1 cellular context compared by ENCODE assay signal in the genomic region with DNA sequence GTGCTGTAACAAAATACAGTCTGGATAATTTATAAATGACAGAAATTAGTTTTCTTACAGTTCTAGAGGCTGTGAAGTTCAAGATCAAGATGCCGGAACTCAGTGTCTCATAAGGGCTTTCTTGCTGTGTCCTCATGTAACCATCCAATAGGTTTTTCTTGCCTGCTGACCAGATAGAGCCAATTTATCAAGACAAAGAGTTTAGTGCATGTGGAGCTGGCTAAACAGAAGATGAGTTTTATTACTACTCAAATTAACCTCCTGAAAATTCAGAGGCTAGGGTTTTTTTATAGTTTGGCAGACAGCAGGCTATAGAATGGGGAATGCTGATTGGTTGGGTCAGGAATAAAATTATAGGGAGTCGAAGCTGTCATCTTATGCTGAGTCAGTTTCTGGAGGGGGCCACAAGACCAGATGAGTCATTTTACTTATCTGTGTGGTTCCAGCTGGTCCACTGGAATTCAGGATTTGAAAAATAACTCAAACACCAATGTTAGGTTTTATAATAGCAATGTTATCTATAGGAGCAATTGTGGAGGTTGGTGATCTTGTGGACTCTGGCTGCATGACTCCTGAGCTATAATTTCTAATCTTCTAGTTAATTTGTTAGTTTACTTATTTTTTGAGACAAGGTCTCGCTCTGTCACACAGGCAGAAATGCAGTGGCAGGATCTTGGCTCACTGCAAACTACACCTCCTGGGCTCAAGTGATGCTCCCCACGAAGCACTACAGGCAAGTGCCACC.
TF ChIP-seq lines count a peak whose summit lies in the region.

No MANE protein-coding gene starts in this region.

TF ChIP-seq in K562, 482 proteins besides CTCF, POLR2A, EP300 and RAD21 (continued from another document and continues in another):
- TF ChIP-seq, protein P1, sequence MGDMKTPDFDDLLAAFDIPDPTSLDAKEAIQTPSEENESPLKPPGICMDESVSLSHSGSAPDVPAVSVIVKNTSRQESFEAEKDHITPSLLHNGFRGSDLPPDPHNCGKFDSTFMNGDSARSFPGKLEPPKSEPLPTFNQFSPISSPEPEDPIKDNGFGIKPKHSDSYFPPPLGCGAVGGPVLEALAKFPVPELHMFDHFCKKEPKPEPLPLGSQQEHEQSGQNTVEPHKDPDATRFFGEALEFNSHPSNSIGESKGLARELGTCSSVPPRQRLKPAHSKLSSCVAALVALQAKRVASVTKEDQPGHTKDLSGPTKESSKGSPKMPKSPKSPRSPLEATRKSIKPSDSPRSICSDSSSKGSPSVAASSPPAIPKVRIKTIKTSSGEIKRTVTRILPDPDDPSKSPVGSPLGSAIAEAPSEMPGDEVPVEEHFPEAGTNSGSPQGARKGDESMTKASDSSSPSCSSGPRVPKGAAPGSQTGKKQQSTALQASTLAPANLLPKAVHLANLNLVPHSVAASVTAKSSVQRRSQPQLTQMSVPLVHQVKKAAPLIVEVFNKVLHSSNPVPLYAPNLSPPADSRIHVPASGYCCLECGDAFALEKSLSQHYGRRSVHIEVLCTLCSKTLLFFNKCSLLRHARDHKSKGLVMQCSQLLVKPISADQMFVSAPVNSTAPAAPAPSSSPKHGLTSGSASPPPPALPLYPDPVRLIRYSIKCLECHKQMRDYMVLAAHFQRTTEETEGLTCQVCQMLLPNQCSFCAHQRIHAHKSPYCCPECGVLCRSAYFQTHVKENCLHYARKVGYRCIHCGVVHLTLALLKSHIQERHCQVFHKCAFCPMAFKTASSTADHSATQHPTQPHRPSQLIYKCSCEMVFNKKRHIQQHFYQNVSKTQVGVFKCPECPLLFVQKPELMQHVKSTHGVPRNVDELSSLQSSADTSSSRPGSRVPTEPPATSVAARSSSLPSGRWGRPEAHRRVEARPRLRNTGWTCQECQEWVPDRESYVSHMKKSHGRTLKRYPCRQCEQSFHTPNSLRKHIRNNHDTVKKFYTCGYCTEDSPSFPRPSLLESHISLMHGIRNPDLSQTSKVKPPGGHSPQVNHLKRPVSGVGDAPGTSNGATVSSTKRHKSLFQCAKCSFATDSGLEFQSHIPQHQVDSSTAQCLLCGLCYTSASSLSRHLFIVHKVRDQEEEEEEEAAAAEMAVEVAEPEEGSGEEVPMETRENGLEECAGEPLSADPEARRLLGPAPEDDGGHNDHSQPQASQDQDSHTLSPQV (IDR thresholded peaks at IDR 0.05), result peak; percentile 51
- peak; percentile 91 for TF ChIP-seq KLF16 (IDR thresholded peaks at IDR 0.05)
- no peak for TF ChIP-seq ZBTB7A (IDR thresholded peaks at IDR 0.05; ENCODE audit: borderline replicate concordance, control insufficient read depth, low read depth, low read length)
- TF ChIP-seq SAFB (IDR thresholded peaks at IDR 0.05; ENCODE audit: borderline replicate concordance, low read depth, low read length), result no peak
- TF ChIP-seq COPS2 (conservative IDR thresholded peaks at IDR 0.05), result no peak
- TF ChIP-seq, protein P2, sequence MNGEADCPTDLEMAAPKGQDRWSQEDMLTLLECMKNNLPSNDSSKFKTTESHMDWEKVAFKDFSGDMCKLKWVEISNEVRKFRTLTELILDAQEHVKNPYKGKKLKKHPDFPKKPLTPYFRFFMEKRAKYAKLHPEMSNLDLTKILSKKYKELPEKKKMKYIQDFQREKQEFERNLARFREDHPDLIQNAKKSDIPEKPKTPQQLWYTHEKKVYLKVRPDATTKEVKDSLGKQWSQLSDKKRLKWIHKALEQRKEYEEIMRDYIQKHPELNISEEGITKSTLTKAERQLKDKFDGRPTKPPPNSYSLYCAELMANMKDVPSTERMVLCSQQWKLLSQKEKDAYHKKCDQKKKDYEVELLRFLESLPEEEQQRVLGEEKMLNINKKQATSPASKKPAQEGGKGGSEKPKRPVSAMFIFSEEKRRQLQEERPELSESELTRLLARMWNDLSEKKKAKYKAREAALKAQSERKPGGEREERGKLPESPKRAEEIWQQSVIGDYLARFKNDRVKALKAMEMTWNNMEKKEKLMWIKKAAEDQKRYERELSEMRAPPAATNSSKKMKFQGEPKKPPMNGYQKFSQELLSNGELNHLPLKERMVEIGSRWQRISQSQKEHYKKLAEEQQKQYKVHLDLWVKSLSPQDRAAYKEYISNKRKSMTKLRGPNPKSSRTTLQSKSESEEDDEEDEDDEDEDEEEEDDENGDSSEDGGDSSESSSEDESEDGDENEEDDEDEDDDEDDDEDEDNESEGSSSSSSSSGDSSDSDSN (IDR thresholded peaks at IDR 0.05; ENCODE audit: borderline replicate concordance in 1 of 2, low read depth in 2 of 2, low read length in 2 of 2), result no peak
- peak; percentile 71 for TF ChIP-seq BRD9 (IDR thresholded peaks at IDR 0.05; ENCODE audit: low read depth, partially characterized antibody)
- peak; percentile 89 for TF ChIP-seq ZNF589 (CRISPR knock-in tag; IDR thresholded peaks at IDR 0.05; ENCODE audit: low read depth)
- peak; percentile 98 for TF ChIP-seq MAFK (IDR thresholded peaks at IDR 0.05; ENCODE audit: low read length)
- no peak for TF ChIP-seq ZC3H8 (IDR thresholded peaks at IDR 0.05)
- no peak for TF ChIP-seq ZSCAN29 (IDR thresholded peaks at IDR 0.05)
- peak; percentile 51; the same call in 1 of the 2 replicates for TF ChIP-seq CREB1 (IDR thresholded peaks at IDR 0.05)
- peak; percentile 34; the same call in 1 of the 2 replicates for TF ChIP-seq CREB1 (CRISPR knock-in tag; IDR thresholded peaks at IDR 0.05)
- TF ChIP-seq TRIM28 (IDR thresholded peaks at IDR 0.05), result peak; percentile 78; the same call in 1 of the 2 replicates
- no peak for TF ChIP-seq ZNF354B (CRISPR knock-in tag; IDR thresholded peaks at IDR 0.05)
- peak; percentile 89 for TF ChIP-seq NBN (IDR thresholded peaks at IDR 0.05; ENCODE audit: low read depth)
- TF ChIP-seq, protein P3, sequence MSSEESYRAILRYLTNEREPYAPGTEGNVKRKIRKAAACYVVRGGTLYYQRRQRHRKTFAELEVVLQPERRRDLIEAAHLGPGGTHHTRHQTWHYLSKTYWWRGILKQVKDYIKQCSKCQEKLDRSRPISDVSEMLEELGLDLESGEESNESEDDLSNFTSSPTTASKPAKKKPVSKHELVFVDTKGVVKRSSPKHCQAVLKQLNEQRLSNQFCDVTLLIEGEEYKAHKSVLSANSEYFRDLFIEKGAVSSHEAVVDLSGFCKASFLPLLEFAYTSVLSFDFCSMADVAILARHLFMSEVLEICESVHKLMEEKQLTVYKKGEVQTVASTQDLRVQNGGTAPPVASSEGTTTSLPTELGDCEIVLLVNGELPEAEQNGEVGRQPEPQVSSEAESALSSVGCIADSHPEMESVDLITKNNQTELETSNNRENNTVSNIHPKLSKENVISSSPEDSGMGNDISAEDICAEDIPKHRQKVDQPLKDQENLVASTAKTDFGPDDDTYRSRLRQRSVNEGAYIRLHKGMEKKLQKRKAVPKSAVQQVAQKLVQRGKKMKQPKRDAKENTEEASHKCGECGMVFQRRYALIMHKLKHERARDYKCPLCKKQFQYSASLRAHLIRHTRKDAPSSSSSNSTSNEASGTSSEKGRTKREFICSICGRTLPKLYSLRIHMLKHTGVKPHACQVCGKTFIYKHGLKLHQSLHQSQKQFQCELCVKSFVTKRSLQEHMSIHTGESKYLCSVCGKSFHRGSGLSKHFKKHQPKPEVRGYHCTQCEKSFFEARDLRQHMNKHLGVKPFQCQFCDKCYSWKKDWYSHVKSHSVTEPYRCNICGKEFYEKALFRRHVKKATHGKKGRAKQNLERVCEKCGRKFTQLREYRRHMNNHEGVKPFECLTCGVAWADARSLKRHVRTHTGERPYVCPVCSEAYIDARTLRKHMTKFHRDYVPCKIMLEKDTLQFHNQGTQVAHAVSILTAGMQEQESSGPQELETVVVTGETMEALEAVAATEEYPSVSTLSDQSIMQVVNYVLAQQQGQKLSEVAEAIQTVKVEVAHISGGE (CRISPR knock-in tag; IDR thresholded peaks at IDR 0.05), result no peak
- peak; percentile 58; the same call in 1 of the 2 replicates for TF ChIP-seq NR2F6 (CRISPR knock-in tag; IDR thresholded peaks at IDR 0.05)
- peak; percentile 99 for TF ChIP-seq C11orf30 (IDR thresholded peaks at IDR 0.05; ENCODE audit: low read depth)
- TF ChIP-seq, protein P4, sequence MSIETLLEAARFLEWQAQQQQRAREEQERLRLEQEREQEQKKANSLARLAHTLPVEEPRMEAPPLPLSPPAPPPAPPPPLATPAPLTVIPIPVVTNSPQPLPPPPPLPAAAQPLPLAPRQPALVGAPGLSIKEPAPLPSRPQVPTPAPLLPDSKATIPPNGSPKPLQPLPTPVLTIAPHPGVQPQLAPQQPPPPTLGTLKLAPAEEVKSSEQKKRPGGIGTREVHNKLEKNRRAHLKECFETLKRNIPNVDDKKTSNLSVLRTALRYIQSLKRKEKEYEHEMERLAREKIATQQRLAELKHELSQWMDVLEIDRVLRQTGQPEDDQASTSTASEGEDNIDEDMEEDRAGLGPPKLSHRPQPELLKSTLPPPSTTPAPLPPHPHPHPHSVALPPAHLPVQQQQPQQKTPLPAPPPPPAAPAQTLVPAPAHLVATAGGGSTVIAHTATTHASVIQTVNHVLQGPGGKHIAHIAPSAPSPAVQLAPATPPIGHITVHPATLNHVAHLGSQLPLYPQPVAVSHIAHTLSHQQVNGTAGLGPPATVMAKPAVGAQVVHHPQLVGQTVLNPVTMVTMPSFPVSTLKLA (conservative IDR thresholded peaks at IDR 0.05), result peak; percentile 51 to 87; a peak in 3 of 4 replicates
- peak; percentile 55; the same call in 1 of the 2 replicates for TF ChIP-seq CTBP1 (IDR thresholded peaks at IDR 0.05; ENCODE audit: borderline replicate concordance)
- TF ChIP-seq POLR3A (IDR thresholded peaks at IDR 0.05; ENCODE audit: borderline replicate concordance, extremely low read depth, insufficient read depth, insufficient read length), result no peak
- TF ChIP-seq DPF2 (IDR thresholded peaks at IDR 0.05), result peak; percentile 100
- TF ChIP-seq MTF1 (CRISPR knock-in tag; IDR thresholded peaks at IDR 0.05; ENCODE audit: borderline replicate concordance), result no peak; the same call in 1 of the 2 replicates
- no peak for TF ChIP-seq SMARCA5 (IDR thresholded peaks at IDR 0.05)
- peak; percentile 80 for TF ChIP-seq BCOR (IDR thresholded peaks at IDR 0.05)
- TF ChIP-seq LEF1 (IDR thresholded peaks at IDR 0.05), result peak; percentile 92
- TF ChIP-seq HNRNPUL1 (IDR thresholded peaks at IDR 0.05; ENCODE audit: low read length), result no peak
- 0 out of 2 replicates have a peak, but pooled peaks have one; percentile 33 for TF ChIP-seq TOE1 (IDR thresholded peaks at IDR 0.05; ENCODE audit: borderline replicate concordance)
- no peak for TF ChIP-seq TOE1 (CRISPR knock-in tag; IDR thresholded peaks at IDR 0.05; ENCODE audit: borderline replicate concordance, low read depth)
- TF ChIP-seq, protein P5, sequence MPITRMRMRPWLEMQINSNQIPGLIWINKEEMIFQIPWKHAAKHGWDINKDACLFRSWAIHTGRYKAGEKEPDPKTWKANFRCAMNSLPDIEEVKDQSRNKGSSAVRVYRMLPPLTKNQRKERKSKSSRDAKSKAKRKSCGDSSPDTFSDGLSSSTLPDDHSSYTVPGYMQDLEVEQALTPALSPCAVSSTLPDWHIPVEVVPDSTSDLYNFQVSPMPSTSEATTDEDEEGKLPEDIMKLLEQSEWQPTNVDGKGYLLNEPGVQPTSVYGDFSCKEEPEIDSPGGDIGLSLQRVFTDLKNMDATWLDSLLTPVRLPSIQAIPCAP (CRISPR knock-in tag; IDR thresholded peaks at IDR 0.05; ENCODE audit: borderline replicate concordance), result no peak
- TF ChIP-seq SNIP1 (IDR thresholded peaks at IDR 0.05; ENCODE audit: low read depth), result no peak
- TF ChIP-seq, protein P6, sequence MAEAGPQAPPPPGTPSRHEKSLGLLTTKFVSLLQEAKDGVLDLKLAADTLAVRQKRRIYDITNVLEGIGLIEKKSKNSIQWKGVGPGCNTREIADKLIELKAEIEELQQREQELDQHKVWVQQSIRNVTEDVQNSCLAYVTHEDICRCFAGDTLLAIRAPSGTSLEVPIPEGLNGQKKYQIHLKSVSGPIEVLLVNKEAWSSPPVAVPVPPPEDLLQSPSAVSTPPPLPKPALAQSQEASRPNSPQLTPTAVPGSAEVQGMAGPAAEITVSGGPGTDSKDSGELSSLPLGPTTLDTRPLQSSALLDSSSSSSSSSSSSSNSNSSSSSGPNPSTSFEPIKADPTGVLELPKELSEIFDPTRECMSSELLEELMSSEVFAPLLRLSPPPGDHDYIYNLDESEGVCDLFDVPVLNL (CRISPR knock-in tag; IDR thresholded peaks at IDR 0.05; ENCODE audit: low read depth), result no peak
- TF ChIP-seq TCF7 (IDR thresholded peaks at IDR 0.05; ENCODE audit: borderline replicate concordance), result no peak
- TF ChIP-seq ZNF384 (IDR thresholded peaks at IDR 0.05; ENCODE audit: low read depth, low read length), result 0 out of 2 replicates have a peak, but pooled peaks have one; percentile 38
- TF ChIP-seq CAMTA2 (CRISPR knock-in tag; conservative IDR thresholded peaks at IDR 0.05), result no peak
- TF ChIP-seq, protein P7, sequence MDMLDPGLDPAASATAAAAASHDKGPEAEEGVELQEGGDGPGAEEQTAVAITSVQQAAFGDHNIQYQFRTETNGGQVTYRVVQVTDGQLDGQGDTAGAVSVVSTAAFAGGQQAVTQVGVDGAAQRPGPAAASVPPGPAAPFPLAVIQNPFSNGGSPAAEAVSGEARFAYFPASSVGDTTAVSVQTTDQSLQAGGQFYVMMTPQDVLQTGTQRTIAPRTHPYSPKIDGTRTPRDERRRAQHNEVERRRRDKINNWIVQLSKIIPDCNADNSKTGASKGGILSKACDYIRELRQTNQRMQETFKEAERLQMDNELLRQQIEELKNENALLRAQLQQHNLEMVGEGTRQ (CRISPR knock-in tag; IDR thresholded peaks at IDR 0.05), result no peak
- TF ChIP-seq HIVEP1 (CRISPR knock-in tag; IDR thresholded peaks at IDR 0.05), result no peak
- TF ChIP-seq NCOA2 (IDR thresholded peaks at IDR 0.05; ENCODE audit: partially characterized antibody in 2 of 2), result peak in 1 of 2 experiments; percentile 61
- peak; percentile 100 for TF ChIP-seq SMARCE1 (IDR thresholded peaks at IDR 0.05)
- no peak for TF ChIP-seq SUPT5H (IDR thresholded peaks at IDR 0.05)
- TF ChIP-seq, protein P8, sequence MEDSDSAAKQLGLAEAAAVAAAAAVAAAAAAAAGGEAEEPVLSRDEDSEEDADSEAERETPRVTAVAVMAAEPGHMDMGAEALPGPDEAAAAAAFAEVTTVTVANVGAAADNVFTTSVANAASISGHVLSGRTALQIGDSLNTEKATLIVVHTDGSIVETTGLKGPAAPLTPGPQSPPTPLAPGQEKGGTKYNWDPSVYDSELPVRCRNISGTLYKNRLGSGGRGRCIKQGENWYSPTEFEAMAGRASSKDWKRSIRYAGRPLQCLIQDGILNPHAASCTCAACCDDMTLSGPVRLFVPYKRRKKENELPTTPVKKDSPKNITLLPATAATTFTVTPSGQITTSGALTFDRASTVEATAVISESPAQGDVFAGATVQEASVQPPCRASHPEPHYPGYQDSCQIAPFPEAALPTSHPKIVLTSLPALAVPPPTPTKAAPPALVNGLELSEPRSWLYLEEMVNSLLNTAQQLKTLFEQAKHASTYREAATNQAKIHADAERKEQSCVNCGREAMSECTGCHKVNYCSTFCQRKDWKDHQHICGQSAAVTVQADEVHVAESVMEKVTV (CRISPR knock-in tag; IDR thresholded peaks at IDR 0.05), result no peak
- TF ChIP-seq ZFP1 (CRISPR knock-in tag; IDR thresholded peaks at IDR 0.05), result peak; percentile 80
- TF ChIP-seq FOXJ3 (CRISPR knock-in tag; IDR thresholded peaks at IDR 0.05), result no peak
- TF ChIP-seq, protein P9, sequence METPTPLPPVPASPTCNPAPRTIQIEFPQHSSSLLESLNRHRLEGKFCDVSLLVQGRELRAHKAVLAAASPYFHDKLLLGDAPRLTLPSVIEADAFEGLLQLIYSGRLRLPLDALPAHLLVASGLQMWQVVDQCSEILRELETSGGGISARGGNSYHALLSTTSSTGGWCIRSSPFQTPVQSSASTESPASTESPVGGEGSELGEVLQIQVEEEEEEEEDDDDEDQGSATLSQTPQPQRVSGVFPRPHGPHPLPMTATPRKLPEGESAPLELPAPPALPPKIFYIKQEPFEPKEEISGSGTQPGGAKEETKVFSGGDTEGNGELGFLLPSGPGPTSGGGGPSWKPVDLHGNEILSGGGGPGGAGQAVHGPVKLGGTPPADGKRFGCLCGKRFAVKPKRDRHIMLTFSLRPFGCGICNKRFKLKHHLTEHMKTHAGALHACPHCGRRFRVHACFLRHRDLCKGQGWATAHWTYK (CRISPR knock-in tag; IDR thresholded peaks at IDR 0.05), result peak; percentile 83; the same call in 1 of the 2 replicates
- peak; percentile 88 to 90 for TF ChIP-seq MAZ (CRISPR knock-in tag; conservative IDR thresholded peaks at IDR 0.05 in 1 of 2, IDR thresholded peaks at IDR 0.05 in 1 of 2)
